23 cellular contexts compared by ENCODE assay signal in the genomic region with DNA sequence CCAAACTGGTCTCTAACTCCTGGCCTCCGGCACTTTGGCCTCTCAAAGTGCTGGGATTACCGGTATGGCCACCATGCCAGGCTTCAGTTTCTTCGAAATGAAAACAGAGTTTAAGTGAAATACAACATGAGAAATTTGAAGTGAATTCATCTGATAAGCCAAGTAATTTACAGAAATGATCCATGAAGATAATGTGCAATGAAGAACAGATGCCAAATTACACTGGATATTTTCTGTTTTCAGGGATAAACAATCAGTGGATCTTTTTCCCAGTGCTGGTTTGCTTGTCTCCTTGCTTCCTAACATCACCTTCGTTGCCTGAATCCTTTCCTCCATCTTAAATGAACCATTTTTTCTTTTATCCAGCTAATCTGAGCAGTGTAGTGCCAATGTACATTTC.
"Had no signal": no experiment of that assay in that cellular context is flagged by ENCODE, and none has a peak within 500 bp of the region (broad histone marks: within the 10 kb centered on the region; RNA-seq: fewer than 3 reads in every experiment).

No MANE protein-coding gene starts in this region.

- FAIRE-seq: islet of Langerhans, keratinocyte had no signal

- H3K36me3 ChIP-seq: colonic mucosa, esophagus squamous epithelium, gastrocnemius medialis, heart right ventricle, left lung, lower lobe of right lung had no signal

- H3K27ac ChIP-seq: colonic mucosa, epithelial cell of prostate, esophagus squamous epithelium, gastrocnemius medialis, heart right ventricle, left lung, lower lobe of right lung had no signal

- H3K27me3 ChIP-seq: colonic mucosa, esophagus squamous epithelium, gastrocnemius medialis, heart right ventricle, left lung had no signal

- DNase-seq: cortex of kidney; effector CD8-positive, alpha-beta T cell; effector memory CD8-positive, alpha-beta T cell; endodermal cell; erythroblast; esophagus squamous epithelium; foreskin fibroblast; gastrocnemius medialis; glutamatergic neuron; head of caudate nucleus; heart right ventricle; hippocampal formation; left cardiac atrium; left lung; left ventricle myocardium superior; lower lobe of right lung; mesenchymal stem cell had no signal

- H3K4me1 ChIP-seq: colonic mucosa, esophagus squamous epithelium, gastrocnemius medialis, heart right ventricle, left lung, lower lobe of right lung had no signal

- H3K4me3 ChIP-seq: colonic mucosa, esophagus squamous epithelium, gastrocnemius medialis, heart right ventricle, left lung, lower lobe of right lung, mucosa of descending colon had no signal

- ATAC-seq: effector memory CD8-positive, alpha-beta T cell; esophagus mucosa; gastrocnemius medialis; heart right ventricle; left cardiac atrium; left lung; left ventricle myocardium superior; lower lobe of right lung had no signal

- H3K9me3 ChIP-seq: colonic mucosa, esophagus squamous epithelium, gastrocnemius medialis, heart right ventricle, left lung, lower lobe of right lung, mucosa of descending colon had no signal
